In genomic region chr2:218500501-218501060, GRCh38 we compare ENCODE assay signal across 22 cellular contexts.
"Had no signal": no experiment of that assay in that cellular context is flagged by ENCODE, and none has a peak within 500 bp of the region (broad histone marks: within the 10 kb centered on the region; RNA-seq: fewer than 3 reads in every experiment).

No MANE protein-coding gene starts in this region.

- ATAC-seq: activated CD8-positive, alpha-beta T cell treated with anti-CD3 and anti-CD28 coated beads for 36 hours; T-cell had no signal

- H3K9me3 ChIP-seq: MG63 had no signal

- H3K27ac Mint-ChIP-seq: activated CD8-positive, alpha-beta T cell treated with anti-CD3 and anti-CD28 coated beads for 36 hours; activated naive CD8-positive, alpha-beta T cell; activated T-helper 1 cell treated with anti-CD3 and anti-CD28 coated beads, Interleukin-12 subunit alpha, Interleukin-12 subunit beta, Interleukin-2, Interleukin-4 antibody, amounts not matched to agents 30 ng/mL and 10 ng/mL and 1 ng/mL, durations not matched to agents 14 hours and 24 hours and 36 hours had no signal

- H3K9me3 Mint-ChIP-seq: activated CD8-positive, alpha-beta T cell treated with anti-CD3 and anti-CD28 coated beads for 36 hours; activated T-helper 1 cell treated with anti-CD3 and anti-CD28 coated beads, Interleukin-12 subunit alpha, Interleukin-12 subunit beta, Interleukin-2, Interleukin-4 antibody, amounts not matched to agents 30 ng/mL and 10 ng/mL and 1 ng/mL, durations not matched to agents 14 hours and 24 hours and 36 hours; brain; T-cell had no signal

- H3K4me3 Mint-ChIP-seq: activated CD8-positive, alpha-beta T cell treated with anti-CD3 and anti-CD28 coated beads for 36 hours; activated naive CD8-positive, alpha-beta T cell; activated T-helper 1 cell treated with anti-CD3 and anti-CD28 coated beads, Interleukin-12 subunit alpha, Interleukin-12 subunit beta, Interleukin-2, Interleukin-4 antibody, amounts not matched to agents 30 ng/mL and 10 ng/mL and 1 ng/mL, durations not matched to agents 14 hours and 24 hours and 36 hours; brain; T-cell had no signal

- DNase-seq: activated CD4-positive, alpha-beta T cell treated with anti-CD3 and anti-CD28 coated beads for 4 hours; activated CD8-positive, alpha-beta memory T cell treated with anti-CD3 and anti-CD28 coated beads, Interleukin-2, amount 50 U/mL, for 4 hours; activated CD8-positive, alpha-beta T cell treated with anti-CD3 and anti-CD28 coated beads for 36 hours; activated effector memory CD4-positive, alpha-beta T cell treated with Interleukin-2 at 50 U/mL for 16 hours; activated naive CD4-positive, alpha-beta T cell; amygdala; MG63; MV-4-11; NCI-H1092 treated with DMSO at 0.1 percent for 48 hours; NCI-H1417 treated with DMSO at 0.1 percent for 48 hours; NCI-H1694; NCI-H2029; NCI-H345; NCI-H510A; NCI-H526 treated with DMSO at 0.1 percent for 48 hours; NCI-H82; SIG-M5; T-cell; T-helper 2 cell had no signal

- H3K27me3 ChIP-seq: MG63 had no signal

- H3K4me3 ChIP-seq: MG63 had no signal

- H3K4me1 Mint-ChIP-seq: T-cell had no signal

- H3K27me3 Mint-ChIP-seq: activated CD8-positive, alpha-beta T cell treated with anti-CD3 and anti-CD28 coated beads for 36 hours; activated naive CD8-positive, alpha-beta T cell; brain; T-cell had no signal
